ENCODE assay signal across 8 cellular contexts in the genomic region with DNA sequence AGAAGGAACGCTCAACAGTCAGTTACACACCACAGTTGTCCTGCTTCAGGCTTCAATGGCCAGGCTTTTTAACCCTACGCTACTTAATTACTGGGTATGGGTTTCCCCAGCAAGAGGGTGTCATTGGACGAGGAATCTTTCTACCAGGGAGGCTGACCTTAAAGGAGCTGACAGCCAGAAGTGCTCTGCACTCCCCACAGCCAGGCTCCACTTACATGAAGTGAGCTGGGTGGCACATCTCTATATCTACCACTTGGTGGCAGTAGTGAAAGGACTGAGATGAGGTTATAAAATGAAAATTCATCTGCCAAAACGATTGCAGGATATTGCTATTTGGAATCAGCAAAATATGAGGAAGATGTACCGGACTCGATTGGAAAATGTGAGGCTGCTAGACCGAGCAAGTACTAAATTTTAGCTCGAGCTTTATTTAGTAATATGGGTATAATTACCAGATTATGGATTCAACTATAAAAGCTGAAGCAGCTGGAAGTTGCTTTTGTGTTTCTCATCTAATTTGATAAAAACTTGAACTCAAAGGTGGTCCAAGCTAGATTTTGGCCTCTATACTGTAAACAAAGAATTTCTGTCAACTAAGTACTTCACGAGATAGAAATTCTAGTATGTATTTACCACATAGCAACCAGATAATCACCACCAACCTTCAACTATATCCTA. TPM values are rescaled to one million over a fixed set of nuclear protein-coding genes. Genes with fewer than 3 reads are reported as not detected.
DNase-seq lines count a peak whose midpoint lies in the region; ATAC-seq and TF ChIP-seq lines count a peak whose summit lies in the region.

No MANE protein-coding gene starts in this region.

- H3K9me3 Mint-ChIP-seq in MCF 10A (ENCODE audit: unreplicated experiment) = peaks cover 8% of the 10 kb centered on the region

- H3K36me3 Mint-ChIP-seq in MCF 10A (ENCODE audit: insufficient read depth, unreplicated experiment) = no peaks in the 10 kb centered on the region

- DNase-seq in NCI-H2227 (lab: John Stamatoyannopoulos, UW; ENCODE audit: unreplicated experiment) = peak; percentile 0
- no peak for DNase-seq in NCI-H2227 treated with DMSO at 0.1 percent for 48 hours (lab: John Stamatoyannopoulos, UW)
- peak; percentile 54 for DNase-seq in HPDE6-E6E7 (ENCODE audit: extremely low spot score)
- peak; percentile 72 for DNase-seq in RKO (ENCODE audit: low spot score)
- peak; percentile 67 for DNase-seq in MCF 10A (ENCODE audit: unreplicated experiment)
- peak; percentile 71 for DNase-seq in iris pigment epithelial cell (ENCODE audit: low read depth)
- peak; percentile 1 for DNase-seq in stimulated activated CD4-positive, alpha-beta T cell treated with anti-CD3 and anti-CD28 coated beads, Interleukin-4, amount 100 ng/mL, for 1 hour

- no peak overlapping the region for H3K4me3 Mint-ChIP-seq in MCF 10A (ENCODE audit: unreplicated experiment)

- peaks cover 13% of the 10 kb centered on the region for H3K4me1 Mint-ChIP-seq in MCF 10A (ENCODE audit: insufficient read depth, unreplicated experiment)

- POLR2A ChIA-PET in MCF 10A (lab: Yijun Ruan, JAX) = interaction anchor here (0.7 to 4.6 kb wide), 9 partner anchors 55 to 752 kb away, joined by 3 to 35 read pairs (median 4); a partner anchor contains a TSS

- ATAC-seq in GM21526 (IDR thresholded peaks at IDR 0.05; ENCODE audit: low FRiP score, unreplicated experiment) = peak; percentile 95

- no TSS peak for BruUV-seq in MCF 10A (replicated peaks; lab: Mats Ljungman, UMichigan)

- TF ChIP-seq CTCF in MCF 10A (IDR thresholded peaks at IDR 0.05; ENCODE audit: unreplicated experiment) = peak; percentile 61

- H3K27ac Mint-ChIP-seq in MCF 10A (ENCODE audit: low read depth, unreplicated experiment) = no peak overlapping the region

- CTCF ChIA-PET in MCF 10A (lab: Yijun Ruan, JAX) = interaction anchor here (0.5 to 13.1 kb wide), 73 partner anchors 9 to 1473 kb away, joined by 3 to 372 read pairs (median 4); a partner anchor contains a TSS

- no peaks in the 10 kb centered on the region for H3K27me3 Mint-ChIP-seq in MCF 10A (ENCODE audit: insufficient read depth, unreplicated experiment)

- intact Hi-C loops in MCF 10A (cut with micrococcal nuclease) = loop anchor here (1.0 to 5.0 kb wide), 7 partner anchors 19 to 754 kb away; a partner anchor contains a TSS

RNA-seq across cellular contexts. Expression of a gene that starts 54.0 kb away (rescaled TPM):
- 3.1 and 4.3 TPM in 2 replicates for total RNA-seq in MCF 10A (2022)

RNA-seq across cellular contexts. Expression of a gene that starts 55.5 kb away (rescaled TPM):
- not detected in 2 replicates for total RNA-seq in MCF 10A (2022)
